Comparison of ENCODE assay signal across 16 cellular contexts in the genomic region with DNA sequence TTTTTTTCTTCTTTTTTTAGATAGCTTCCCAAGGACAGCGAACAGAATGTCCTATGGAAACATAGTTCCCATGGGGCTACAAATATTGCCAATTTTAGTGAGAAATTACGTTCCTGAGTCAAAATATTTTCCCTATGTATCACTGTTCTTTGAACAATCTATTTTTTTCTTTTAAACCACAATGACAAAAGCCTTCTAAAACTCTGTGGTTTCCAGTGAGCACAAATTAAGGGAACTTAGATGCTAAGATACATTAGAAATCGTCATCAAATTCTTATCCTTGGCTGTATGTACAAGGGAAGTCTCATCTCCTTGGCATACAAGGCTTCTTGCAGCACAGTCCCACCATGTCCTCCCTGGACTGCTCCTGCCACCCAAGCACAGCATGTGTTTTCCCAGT. TPM values are rescaled to one million over a fixed set of nuclear protein-coding genes. Genes with fewer than 3 reads are reported as not detected.
A peak's percentile ranks its signal among the peaks of the same experiment; 100 is the strongest.
DNase-seq lines count a peak whose midpoint lies in the region; ATAC-seq and TF ChIP-seq lines count a peak whose summit lies in the region.
"Had no signal": no experiment of that assay in that cellular context is flagged by ENCODE, and none has a peak within 500 bp of the region (broad histone marks: within the 10 kb centered on the region; RNA-seq: fewer than 3 reads in every experiment).

No MANE protein-coding gene starts in this region.

- H3K27ac ChIP-seq in brain microvascular endothelial cell, result peak overlapping the region; percentile 90
- H3K27ac ChIP-seq in mesenchymal stem cell (ENCODE audit: low read length, poor library complexity, severe bottlenecking), result no peak overlapping the region
- H3K27ac ChIP-seq: SK-N-MC had no signal

- no peaks in the 10 kb centered on the region for H3K27me3 ChIP-seq in brain microvascular endothelial cell (replicated peaks)
- no peaks in the 10 kb centered on the region for H3K27me3 ChIP-seq in mesenchymal stem cell (ENCODE audit: control insufficient read depth in 1 of 2, insufficient read depth in 1 of 2, low read length in 2 of 2)

- no peak overlapping the region for H2BK15ac ChIP-seq in mesenchymal stem cell (ENCODE audit: low read depth, poor library complexity, severe bottlenecking)

- H2BK12ac ChIP-seq in mesenchymal stem cell (ENCODE audit: low read length in 2 of 2), result no peak overlapping the region

- H3K4ac ChIP-seq in mesenchymal stem cell (ENCODE audit: low read depth in 1 of 2, low read length in 2 of 2), result no peak overlapping the region

- no peaks in the 10 kb centered on the region for H3K79me1 ChIP-seq in mesenchymal stem cell (replicated peaks; ENCODE audit: low read length, poor library complexity, severe bottlenecking)

- intact Hi-C loops in left colon (cut with DNase I, micrococcal nuclease), result no loop called here

- H2BK5ac ChIP-seq in mesenchymal stem cell (ENCODE audit: low read depth, low read length, poor library complexity, severe bottlenecking), result no peak overlapping the region

- no peak overlapping the region for H2AK5ac ChIP-seq in mesenchymal stem cell (ENCODE audit: low read length, severe bottlenecking)

- DNase-seq in AG08396 (ENCODE audit: low spot score) (peak; percentile 34), HT1080 (ENCODE audit: low read depth) (peak; percentile 86), brain microvascular endothelial cell (peak; percentile 62), mesenchymal stem cell (peak; percentile 38), left colon (no peak), UCSD-AML1 (lab: John Stamatoyannopoulos, UW; ENCODE audit: unreplicated experiment) (no peak)
- DNase-seq: activated CD4-positive, alpha-beta T cell treated with anti-CD3 and anti-CD28 coated beads, Interleukin-2, amount 50 U/mL, for 1 hour; activated naive CD4-positive, alpha-beta T cell treated with anti-CD3 and anti-CD28 coated beads, Interleukin-2, amount 50 U/mL, for 16 hours; effector memory CD8-positive, alpha-beta T cell; naive thymus-derived CD8-positive, alpha-beta T cell; NCI-H1417 treated with DMSO at 0.1 percent for 48 hours; NCI-H748 treated with DMSO at 0.1 percent for 48 hours; stimulated activated naive CD4-positive, alpha-beta T cell had no signal

- no peak overlapping the region for H2BK120ac ChIP-seq in mesenchymal stem cell (ENCODE audit: low read depth, low read length)

- in situ Hi-C loops in brain microvascular endothelial cell (cut with HindIII; ENCODE audit: low pct_ligation_motif_present, low sequenced_read_pairs), result no loop called here

- peaks cover 3% of the 10 kb centered on the region for H3K4me1 ChIP-seq in mesenchymal stem cell (ENCODE audit: control insufficient read depth, insufficient read depth, low read depth, low read length)

- 71% methylated on average over 2 of the region's 3 CpGs for WGBS in mesenchymal stem cell

- H3K4me3 ChIP-seq in brain microvascular endothelial cell (ENCODE audit: low read depth, low read length), result no peak overlapping the region
- no peak overlapping the region for H3K4me3 ChIP-seq in mesenchymal stem cell (ENCODE audit: insufficient read depth in 1 of 2, low read depth in 1 of 2, low read length in 2 of 2)
- H3K4me3 ChIP-seq: SK-N-MC had no signal

- no peak overlapping the region for H3K14ac ChIP-seq in mesenchymal stem cell (ENCODE audit: low read length in 2 of 2)

- no peak for TF ChIP-seq CTCF in brain microvascular endothelial cell (IDR thresholded peaks at IDR 0.05; ENCODE audit: low read depth, low read length, missing control alignments)

- no peak overlapping the region for H4K91ac ChIP-seq in mesenchymal stem cell (ENCODE audit: low read length)

- H3K4me2 ChIP-seq in mesenchymal stem cell (ENCODE audit: low read length, poor library complexity, severe bottlenecking), result no peak overlapping the region

- no peaks in the 10 kb centered on the region for H3K36me3 ChIP-seq in brain microvascular endothelial cell (replicated peaks)
- H3K36me3 ChIP-seq in mesenchymal stem cell (ENCODE audit: control insufficient read depth in 1 of 2, insufficient read depth in 2 of 2, low read depth in 1 of 2, low read length in 2 of 2), result no peaks in the 10 kb centered on the region

- no peak overlapping the region for H3K18ac ChIP-seq in mesenchymal stem cell (ENCODE audit: low read depth in 1 of 2, low read length in 2 of 2)

- no peak overlapping the region for H2AFZ ChIP-seq in mesenchymal stem cell (ENCODE audit: low read depth, low read length)

- H3K23ac ChIP-seq in mesenchymal stem cell (ENCODE audit: low read length in 2 of 2), result no peak overlapping the region

- ATAC-seq in left colon, result no peak
- ATAC-seq in esophagus mucosa, result no peak
- no peak for ATAC-seq in GM18519 (IDR thresholded peaks at IDR 0.05; ENCODE audit: low FRiP score, unreplicated experiment)
- ATAC-seq: effector memory CD8-positive, alpha-beta T cell; naive thymus-derived CD8-positive, alpha-beta T cell had no signal

- no peak overlapping the region for H4K8ac ChIP-seq in mesenchymal stem cell (ENCODE audit: low read length)

- peak overlapping the region; percentile 34 for H3K9ac ChIP-seq in mesenchymal stem cell (ENCODE audit: low read length)

- no peaks in the 10 kb centered on the region for H3K9me3 ChIP-seq in mesenchymal stem cell (ENCODE audit: control insufficient read depth, low read length)

RNA-seq across cellular contexts. Expression of a gene that starts 17.9 kb away (rescaled TPM):
- not detected in 2 replicates for total RNA-seq in HT1080 (2014; rRNA removed; shearing (Covaris generic))
- polyA plus RNA-seq in HT1080 (2015; cell fraction: cytosol; rRNA removed), result 0.15 TPM in 1 of 2 replicates, not detected in the other
- polyA plus RNA-seq in HT1080 (2015; cell fraction: nucleus; rRNA removed), result not detected in 2 replicates
- 0.22 TPM for polyA plus RNA-seq in mesenchymal stem cell (2013, experiment 1 of 2)
- 0.26 TPM for polyA plus RNA-seq in mesenchymal stem cell (2013, experiment 2 of 2)
- total RNA-seq in left colon (100 to 1,000 TPM in 1 of 2 donors, 10 to 100 TPM in 1; 98.0 to 109 TPM), esophagus mucosa (8.2 TPM)

Comparison
In these comparisons a context has a peak if more than half of its experiments do, and no peak if none do; other contexts are left out.
1. DNase-seq: peak in AG08396 (single experiment), HT1080 (single experiment), brain microvascular endothelial cell (single experiment) and mesenchymal stem cell (single experiment); none in left colon (0 of 2) and UCSD-AML1 (single experiment).
2. RNA of a gene that starts 17.9 kb away (total RNA-seq): 98.0 to 109 TPM in left colon; 8.2 TPM in esophagus mucosa (single experiment) and not detected in HT1080; every median in the first group is over 10 times any median in the second.